In the genomic region with DNA sequence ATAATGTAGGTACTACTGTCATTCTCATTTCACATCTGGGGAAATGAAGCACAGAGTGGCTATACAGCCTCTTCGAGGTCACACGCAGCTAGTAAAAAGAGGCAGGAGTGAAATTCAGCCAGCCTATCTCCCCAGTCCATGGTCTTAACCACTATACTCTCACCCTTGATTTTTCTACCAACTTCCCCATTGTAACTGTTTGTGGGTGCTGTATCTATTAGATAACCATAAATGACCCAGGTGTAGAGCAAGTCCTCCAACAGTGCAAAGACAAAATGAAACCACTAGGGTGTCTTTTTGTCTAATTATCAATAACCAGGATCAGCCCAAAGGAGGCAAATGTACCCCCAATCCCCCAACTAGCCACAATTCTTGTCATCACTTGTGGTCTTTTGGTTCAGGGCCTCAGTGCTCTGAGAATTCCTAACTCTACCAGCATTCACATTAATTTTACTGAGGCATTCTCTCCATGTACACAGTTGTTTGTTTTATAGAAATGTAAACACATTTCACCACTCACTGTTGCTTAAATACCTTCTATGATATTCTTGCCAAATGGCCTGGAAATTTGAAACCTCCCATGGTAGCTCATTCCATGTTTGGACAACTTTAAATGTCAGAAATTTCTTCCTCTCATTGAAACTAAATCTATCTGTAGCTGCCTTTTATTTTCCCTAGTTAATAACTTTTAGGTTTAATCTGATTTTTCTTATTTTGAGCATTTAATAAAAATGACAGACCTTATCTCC, we compare ENCODE assay signal across 13 cellular contexts. TPM values are rescaled to one million over a fixed set of nuclear protein-coding genes. Genes with fewer than 3 reads are reported as not detected.
DNase-seq lines count a peak whose midpoint lies in the region; ATAC-seq, FAIRE-seq and TF ChIP-seq lines count a peak whose summit lies in the region.
"Had no signal": no experiment of that assay in that cellular context is flagged by ENCODE, and none has a peak within 500 bp of the region (broad histone marks: within the 10 kb centered on the region; RNA-seq: fewer than 3 reads in every experiment).

No MANE protein-coding gene starts in this region.

- ATAC-seq in GM18909 (IDR thresholded peaks at IDR 0.05; ENCODE audit: poor library complexity, unreplicated experiment): peak; percentile 80
- ATAC-seq in omental fat pad (ENCODE audit: low FRiP score): no peak

- H3K9me3 ChIP-seq in stomach: peaks cover 0 to 4% (median 0%) of the 10 kb centered on the region in 4 donors

- peak overlapping the region; percentile 13 to 82 (median 69) for H3K27ac ChIP-seq in stomach
- H3K27ac ChIP-seq: neural progenitor cell had no signal

- no peak for TF ChIP-seq EP300 in stomach (IDR thresholded peaks at IDR 0.05)

- no peaks in the 10 kb centered on the region for H3K36me3 ChIP-seq in stomach
- H3K36me3 ChIP-seq: neural progenitor cell had no signal

- no peak overlapping the region for H3K4me3 ChIP-seq in stomach
- H3K4me3 ChIP-seq: neural progenitor cell had no signal

- intact Hi-C loops in stomach (cut with DNase I; ENCODE audit: low total_unique reads): no loop called here

- DNase-seq in MV-4-11 (lab: John Stamatoyannopoulos, UW) (peak; percentile 17), stomach (no peak), cerebellar nuclear complex (lab: John Stamatoyannopoulos, UW) (no peak), omental fat pad (ENCODE audit: low spot score) (no peak), glomerular visceral epithelial cell (ENCODE audit: extremely low spot score) (no peak)
- DNase-seq in stimulated activated CD8-positive, alpha-beta memory T cell treated with anti-CD3 and anti-CD28 coated beads, Interleukin-4, amount 100 ng/mL, for 48 hours: no peak
- DNase-seq: activated T-cell treated with anti-CD3 and anti-CD28 coated beads, Interleukin-2, amount 50 U/mL, for 48 hours; dermis blood vessel endothelial cell; DND-41; NK-92 treated with Interleukin-12 subunit alpha and Interleukin-12 subunit beta, amount 100 ng/mL, for 24 hours had no signal

- peak; percentile 99 for FAIRE-seq in endometrium (lab: Jason Lieb, UNC)

- H3K4me1 ChIP-seq in stomach: peaks cover 15 to 39% (median 23%) of the 10 kb centered on the region in 4 donors
- H3K4me1 ChIP-seq: neural progenitor cell had no signal

- TF ChIP-seq CTCF in stomach (IDR thresholded peaks at IDR 0.05) (no peak), omental fat pad (IDR thresholded peaks at IDR 0.05) (no peak)

- H3K27me3 ChIP-seq in stomach: peaks cover 0 to 2% (median 0%) of the 10 kb centered on the region in 3 donors
- H3K27me3 ChIP-seq: neural progenitor cell had no signal

- TF ChIP-seq POLR2A in stomach (IDR thresholded peaks at IDR 0.05): no peak

- WGBS in stomach, 5 donors: 70 to 86% (median 84%) methylated on average over 2 of the region's 2 CpGs

RNA-seq across cellular contexts. Expression of a gene that starts 58.7 kb away (rescaled TPM):
- total RNA-seq in stomach (100 to 1,000 TPM in 3 of 5 donors, 10 to 100 TPM in 2; 60.7 to 147 (median 104) TPM), omental fat pad (100 to 1,000 TPM in 3 of 4 donors, 10 to 100 TPM in 1; 34.8 to 227 (median 108) TPM)
- 10 to 100 TPM; 21.3 to 72.3 (median 65.5) TPM for polyA plus RNA-seq in stomach
